ENCODE assay signal across 1 cellular context in genomic region chr5:16897284-16897704, GRCh38.
TF ChIP-seq lines count a peak whose summit lies in the region.

No MANE protein-coding gene starts in this region.

TF ChIP-seq in SK-N-SH treated with all-trans-retinoic acid at 6 μM for 48 hours, 23 proteins besides CTCF, POLR2A, EP300 and RAD21 (continued from another document):
- no peak for TF ChIP-seq POU6F1 (CRISPR knock-in tag; IDR thresholded peaks at IDR 0.05; ENCODE audit: borderline replicate concordance, low read depth)
- TF ChIP-seq ESRRG (CRISPR knock-in tag; IDR thresholded peaks at IDR 0.05): no peak
- TF ChIP-seq PPARA (CRISPR knock-in tag; IDR thresholded peaks at IDR 0.05; ENCODE audit: borderline replicate concordance): no peak
- TF ChIP-seq, protein P1, sequence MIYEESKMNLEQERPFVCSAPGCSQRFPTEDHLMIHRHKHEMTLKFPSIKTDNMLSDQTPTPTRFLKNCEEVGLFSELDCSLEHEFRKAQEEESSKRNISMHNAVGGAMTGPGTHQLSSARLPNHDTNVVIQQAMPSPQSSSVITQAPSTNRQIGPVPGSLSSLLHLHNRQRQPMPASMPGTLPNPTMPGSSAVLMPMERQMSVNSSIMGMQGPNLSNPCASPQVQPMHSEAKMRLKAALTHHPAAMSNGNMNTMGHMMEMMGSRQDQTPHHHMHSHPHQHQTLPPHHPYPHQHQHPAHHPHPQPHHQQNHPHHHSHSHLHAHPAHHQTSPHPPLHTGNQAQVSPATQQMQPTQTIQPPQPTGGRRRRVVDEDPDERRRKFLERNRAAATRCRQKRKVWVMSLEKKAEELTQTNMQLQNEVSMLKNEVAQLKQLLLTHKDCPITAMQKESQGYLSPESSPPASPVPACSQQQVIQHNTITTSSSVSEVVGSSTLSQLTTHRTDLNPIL (CRISPR knock-in tag; IDR thresholded peaks at IDR 0.05; ENCODE audit: low read depth): no peak
- no peak for TF ChIP-seq BACH2 (CRISPR knock-in tag; IDR thresholded peaks at IDR 0.05; ENCODE audit: borderline replicate concordance)
- TF ChIP-seq RARB (CRISPR knock-in tag; IDR thresholded peaks at IDR 0.05): no peak
- no peak for TF ChIP-seq OSR1 (CRISPR knock-in tag; IDR thresholded peaks at IDR 0.05)
- TF ChIP-seq, protein P2, sequence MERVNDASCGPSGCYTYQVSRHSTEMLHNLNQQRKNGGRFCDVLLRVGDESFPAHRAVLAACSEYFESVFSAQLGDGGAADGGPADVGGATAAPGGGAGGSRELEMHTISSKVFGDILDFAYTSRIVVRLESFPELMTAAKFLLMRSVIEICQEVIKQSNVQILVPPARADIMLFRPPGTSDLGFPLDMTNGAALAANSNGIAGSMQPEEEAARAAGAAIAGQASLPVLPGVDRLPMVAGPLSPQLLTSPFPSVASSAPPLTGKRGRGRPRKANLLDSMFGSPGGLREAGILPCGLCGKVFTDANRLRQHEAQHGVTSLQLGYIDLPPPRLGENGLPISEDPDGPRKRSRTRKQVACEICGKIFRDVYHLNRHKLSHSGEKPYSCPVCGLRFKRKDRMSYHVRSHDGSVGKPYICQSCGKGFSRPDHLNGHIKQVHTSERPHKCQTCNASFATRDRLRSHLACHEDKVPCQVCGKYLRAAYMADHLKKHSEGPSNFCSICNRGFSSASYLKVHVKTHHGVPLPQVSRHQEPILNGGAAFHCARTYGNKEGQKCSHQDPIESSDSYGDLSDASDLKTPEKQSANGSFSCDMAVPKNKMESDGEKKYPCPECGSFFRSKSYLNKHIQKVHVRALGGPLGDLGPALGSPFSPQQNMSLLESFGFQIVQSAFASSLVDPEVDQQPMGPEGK (CRISPR knock-in tag; IDR thresholded peaks at IDR 0.05; ENCODE audit: borderline replicate concordance): no peak
- TF ChIP-seq ZFP3 (CRISPR knock-in tag; IDR thresholded peaks at IDR 0.05): no peak
- TF ChIP-seq TCF4 (CRISPR knock-in tag; IDR thresholded peaks at IDR 0.05; ENCODE audit: borderline replicate concordance): no peak
